1 cellular context compared by ENCODE assay signal in the genomic region with DNA sequence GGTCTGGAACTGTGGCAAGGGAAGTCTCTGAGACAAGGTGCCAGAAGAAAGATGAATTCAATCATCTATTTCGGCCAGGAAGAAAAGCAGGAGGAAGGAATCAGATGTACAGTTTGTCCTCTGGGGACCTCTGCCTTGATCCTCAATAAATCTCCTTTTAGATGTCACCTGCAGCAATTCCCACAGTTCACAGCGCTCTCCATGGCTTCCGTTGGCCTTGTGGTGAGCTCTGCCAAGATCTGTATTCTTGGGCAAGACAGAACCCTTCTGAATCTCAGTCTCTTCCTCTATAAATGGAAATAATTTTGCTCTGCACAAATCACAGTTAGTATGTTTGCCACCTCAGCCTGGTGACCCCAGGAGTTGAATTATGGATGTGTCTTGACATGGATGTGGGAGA. TPM values are rescaled to one million over a fixed set of nuclear protein-coding genes. Genes with fewer than 3 reads are reported as not detected.
"Had no signal": no experiment of that assay in that cellular context is flagged by ENCODE, and none has a peak within 500 bp of the region (broad histone marks: within the 10 kb centered on the region; RNA-seq: fewer than 3 reads in every experiment).

No MANE protein-coding gene starts in this region.

RNA-seq across cellular contexts. Expression of gene PRSS3, which starts 8.8 kb away (rescaled TPM):
- total RNA-seq: endodermal cell had no signal
